In genomic region chr17:74235040-74235581, GRCh38 we compare ENCODE assay signal across 12 cellular contexts. TPM values are rescaled to one million over a fixed set of nuclear protein-coding genes. Genes with fewer than 3 reads are reported as not detected.
A peak's percentile ranks its signal among the peaks of the same experiment; 100 is the strongest.
DNase-seq lines count a peak whose midpoint lies in the region; ATAC-seq and TF ChIP-seq lines count a peak whose summit lies in the region.
"Had no signal": no experiment of that assay in that cellular context is flagged by ENCODE, and none has a peak within 500 bp of the region (broad histone marks: within the 10 kb centered on the region; RNA-seq: fewer than 3 reads in every experiment).

No MANE protein-coding gene starts in this region.

- H3K36me3 ChIP-seq in adipocyte (ENCODE audit: control insufficient read depth, insufficient read depth, low read length, severe bottlenecking) = no peaks in the 10 kb centered on the region
- H3K36me3 ChIP-seq in uterus = no peaks in the 10 kb centered on the region

- H3K27ac Mint-ChIP-seq in stimulated activated naive B cell treated with anti-CD40 and anti-IgM and Interleukin-4, amounts not matched to agents 10 μg/mL and 1 μg/mL and 100 μg/mL, for 72 hours = peak overlapping the region; percentile 43
- H3K27ac Mint-ChIP-seq: activated naive CD8-positive, alpha-beta T cell treated with anti-CD3 and anti-CD28 coated beads, Interleukin-2, amount 10 ng/mL, durations not matched to agents 7 days and 5 days had no signal

- no peaks in the 10 kb centered on the region for H3K9me3 Mint-ChIP-seq in stimulated activated naive B cell treated with anti-CD40 and anti-IgM and Interleukin-4, amounts not matched to agents 10 μg/mL and 1 μg/mL and 100 μg/mL, for 72 hours
- H3K9me3 Mint-ChIP-seq: activated naive CD8-positive, alpha-beta T cell treated with anti-CD3 and anti-CD28 coated beads, Interleukin-2, amount 10 ng/mL, durations not matched to agents 7 days and 5 days had no signal

- peak; percentile 80 to 82 for ATAC-seq in stimulated activated naive B cell treated with anti-CD40 and anti-IgM and Interleukin-4, amounts not matched to agents 10 μg/mL and 1 μg/mL and 100 μg/mL, for 72 hours (replicated peaks)
- ATAC-seq in HG03108 (IDR thresholded peaks at IDR 0.05; ENCODE audit: unreplicated experiment) = no peak

- H3K36me3 Mint-ChIP-seq in stimulated activated naive B cell treated with anti-CD40 and anti-IgM and Interleukin-4, amounts not matched to agents 10 μg/mL and 1 μg/mL and 100 μg/mL, for 72 hours = peaks cover 30 to 33% of the 10 kb centered on the region in 2 donors
- H3K36me3 Mint-ChIP-seq: activated naive CD8-positive, alpha-beta T cell treated with anti-CD3 and anti-CD28 coated beads, Interleukin-2, amount 10 ng/mL, durations not matched to agents 7 days and 5 days had no signal

- intact Hi-C loops in uterus (cut with DNase I; ENCODE audit: low total_unique reads) = no loop called here

- H3K27ac ChIP-seq in uterus = peak overlapping the region in 1 of 2 donors; percentile 5

- H3K4me3 ChIP-seq in adipocyte (ENCODE audit: low read length) (peak overlapping the region; percentile 10), uterus (no peak overlapping the region)

- H3K9me3 ChIP-seq in adipocyte (ENCODE audit: control insufficient read depth, low read length) (no peaks in the 10 kb centered on the region), uterus (no peaks in the 10 kb centered on the region)

- peak overlapping the region; percentile 61 to 75 for H3K4me3 Mint-ChIP-seq in stimulated activated naive B cell treated with anti-CD40 and anti-IgM and Interleukin-4, amounts not matched to agents 10 μg/mL and 1 μg/mL and 100 μg/mL, for 72 hours
- H3K4me3 Mint-ChIP-seq: activated naive CD8-positive, alpha-beta T cell treated with anti-CD3 and anti-CD28 coated beads, Interleukin-2, amount 10 ng/mL, durations not matched to agents 7 days and 5 days had no signal

- TF ChIP-seq POLR2A in uterus (IDR thresholded peaks at IDR 0.05) = no peak

- peaks cover 10 to 11% of the 10 kb centered on the region in 2 donors for H3K4me1 Mint-ChIP-seq in stimulated activated naive B cell treated with anti-CD40 and anti-IgM and Interleukin-4, amounts not matched to agents 10 μg/mL and 1 μg/mL and 100 μg/mL, for 72 hours

- TF ChIP-seq CTCF in GM20000 (IDR thresholded peaks at IDR 0.05; ENCODE audit: extremely low read depth, missing control alignments) = no peak
- no peak for TF ChIP-seq CTCF in uterus (IDR thresholded peaks at IDR 0.05)

- DNase-seq in GM20000 (ENCODE audit: low spot score) = peak; percentile 43
- no peak for DNase-seq in adipocyte (ENCODE audit: low read depth)
- DNase-seq in inferior parietal cortex (ENCODE audit: extremely low spot score) = peak; percentile 82
- DNase-seq in stimulated activated naive B cell treated with anti-CD40 and anti-IgM and Interleukin-4, amounts not matched to agents 10 μg/mL and 1 μg/mL and 100 μg/mL, for 72 hours = no peak
- DNase-seq in NCI-H1417 treated with DMSO at 0.1 percent for 48 hours (lab: John Stamatoyannopoulos, UW) = no peak
- DNase-seq in uterus = no peak
- no peak for DNase-seq in NCI-H1105 (lab: John Stamatoyannopoulos, UW)
- DNase-seq: activated CD4-positive, alpha-beta T cell treated with anti-CD3 and anti-CD28 coated beads, Interleukin-2, amount 50 U/mL, for 4 hours; activated naive CD8-positive, alpha-beta T cell treated with anti-CD3 and anti-CD28 coated beads, Interleukin-2, amount 10 ng/mL, durations not matched to agents 7 days and 5 days; Karpas-422; NCI-H446 had no signal

- H3K27me3 ChIP-seq in adipocyte (replicated peaks; ENCODE audit: control insufficient read depth, insufficient read depth, low read length) (peaks cover 4% of the 10 kb centered on the region), uterus (no peaks in the 10 kb centered on the region)

- H3K9ac ChIP-seq in adipocyte (ENCODE audit: low read length) = no peak overlapping the region

- no peaks in the 10 kb centered on the region for H3K27me3 Mint-ChIP-seq in stimulated activated naive B cell treated with anti-CD40 and anti-IgM and Interleukin-4, amounts not matched to agents 10 μg/mL and 1 μg/mL and 100 μg/mL, for 72 hours
- H3K27me3 Mint-ChIP-seq: activated naive CD8-positive, alpha-beta T cell treated with anti-CD3 and anti-CD28 coated beads, Interleukin-2, amount 10 ng/mL, durations not matched to agents 7 days and 5 days had no signal

- H3K4me1 ChIP-seq in adipocyte (ENCODE audit: control insufficient read depth, insufficient read depth, low read length) (peaks cover 7% of the 10 kb centered on the region), uterus (no peaks in the 10 kb centered on the region)

RNA-seq across cellular contexts. Expression of gene TTYH2, which starts 21.7 kb away (rescaled TPM):
- 10 to 100 TPM in 2 of 4 donors, 1 to 10 TPM in 1, under 1 TPM in 1; 0.51 to 34.8 (median 10.3) TPM for total RNA-seq in uterus

RNA-seq across cellular contexts. Expression of gene RPL38, which starts 31.6 kb away (rescaled TPM):
- 1,000 to 10,000 TPM in 2 of 4 donors, 100 to 1,000 TPM in 1, 10 to 100 TPM in 1; 87.9 to 1,969 (median 610) TPM for total RNA-seq in uterus

RNA-seq across cellular contexts. Expression of gene DNAI2, which starts 38.9 kb away (rescaled TPM):
- 1 to 10 TPM in 1 of 4 donors, not detected in 3; 2.1 TPM for total RNA-seq in uterus

Comparison
In these comparisons a context has a peak if more than half of its experiments do, and no peak if none do; other contexts are left out.
1. DNase-seq: peak in GM20000 (single experiment) and inferior parietal cortex (single experiment); none in adipocyte (single experiment), stimulated activated naive B cell treated with anti-CD40 and anti-IgM and Interleukin-4, amounts not matched to agents 10 μg/mL and 1 μg/mL and 100 μg/mL, for 72 hours (single experiment), NCI-H1417 treated with DMSO at 0.1 percent for 48 hours (single experiment), uterus (0 of 2) and NCI-H1105 (single experiment).